ENCODE assay signal across 12 cellular contexts in the genomic region with DNA sequence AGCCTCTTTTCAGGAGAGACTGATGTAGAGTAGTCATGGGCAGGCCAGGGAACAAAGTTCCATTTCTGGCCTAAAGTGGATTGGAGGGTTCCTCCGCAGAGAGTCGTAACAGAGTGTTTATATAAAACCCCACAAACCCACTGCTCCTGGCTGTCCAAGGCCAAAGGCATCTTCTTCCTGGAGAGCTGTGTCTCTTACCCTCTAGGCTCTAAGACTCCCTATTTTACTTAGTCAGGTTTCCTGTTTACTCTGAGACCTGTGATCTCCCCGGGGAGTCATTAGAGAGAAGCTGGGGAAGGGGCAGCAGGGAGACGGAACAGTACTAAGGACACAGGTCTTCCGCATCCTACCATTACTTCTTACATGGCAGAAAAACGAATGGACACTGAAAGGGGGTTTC.
DNase-seq lines count a peak whose midpoint lies in the region; TF ChIP-seq lines count a peak whose summit lies in the region.
"Had no signal": no experiment of that assay in that cellular context is flagged by ENCODE, and none has a peak within 500 bp of the region (broad histone marks: within the 10 kb centered on the region; RNA-seq: fewer than 3 reads in every experiment).

No MANE protein-coding gene starts in this region.

- H3K27ac ChIP-seq in right atrium auricular region: peak overlapping the region; percentile 73 to 77
- H3K27ac ChIP-seq in muscle layer of duodenum (ENCODE audit: low read length): peak overlapping the region; percentile 25
- H3K27ac ChIP-seq in vagina: peak overlapping the region; percentile 73
- H3K27ac ChIP-seq: C4-2B had no signal

- DNase-seq in right atrium auricular region (ENCODE audit: low spot score): no peak
- no peak for DNase-seq in cardiac septum (ENCODE audit: low spot score)
- DNase-seq in choroid plexus epithelial cell (ENCODE audit: low read depth): peak; percentile 50
- DNase-seq in vagina (ENCODE audit: extremely low spot score in 2 of 2): no peak
- no peak for DNase-seq in retina
- DNase-seq in T1000 (lab: John Stamatoyannopoulos, UW): no peak
- DNase-seq in activated effector memory CD4-positive, alpha-beta T cell treated with anti-CD3 and anti-CD28 coated beads, Interleukin-2, amount 50 U/mL, for 16 hours: no peak
- DNase-seq: activated T-cell treated with anti-CD3 and anti-CD28 coated beads, Interleukin-2, amount 50 U/mL, for 48 hours; NCI-H1105; occipital lobe had no signal

- no peak for TF ChIP-seq POLR2A in vagina (IDR thresholded peaks at IDR 0.05)

- H3K4me3 ChIP-seq in right atrium auricular region: no peak overlapping the region
- H3K4me3 ChIP-seq in choroid plexus epithelial cell (ENCODE audit: low read depth, low read length): no peak overlapping the region
- no peak overlapping the region for H3K4me3 ChIP-seq in muscle layer of duodenum (ENCODE audit: low read depth in 1 of 2, low read length in 2 of 2)
- H3K4me3 ChIP-seq in vagina: no peak overlapping the region

- H3K36me3 ChIP-seq in right atrium auricular region (peaks cover 6% of the 10 kb centered on the region), muscle layer of duodenum (ENCODE audit: control insufficient read depth in 1 of 2, insufficient read depth in 2 of 2, low read length in 2 of 2) (peaks cover 5 to 11% of the 10 kb centered on the region in 2 donors), vagina (no peaks in the 10 kb centered on the region)

- H3K4me1 ChIP-seq in right atrium auricular region (peaks cover 0 to 31% of the 10 kb centered on the region in 2 donors), muscle layer of duodenum (ENCODE audit: control insufficient read depth in 1 of 2, insufficient read depth in 2 of 2, low read length in 2 of 2) (peaks cover 15 to 19% of the 10 kb centered on the region in 2 donors), vagina (peaks cover 31% of the 10 kb centered on the region)

- intact Hi-C loops in cardiac septum (cut with DNase I): loop anchor here (5.0 kb wide), 1 partner anchor 48 kb away; no protein-coding TSS in a partner anchor
- intact Hi-C loops in vagina (cut with DNase I): no loop called here

- H3K27me3 ChIP-seq in right atrium auricular region (no peaks in the 10 kb centered on the region), muscle layer of duodenum (ENCODE audit: low read depth, low read length) (no peaks in the 10 kb centered on the region), vagina (no peaks in the 10 kb centered on the region)

- TF ChIP-seq CTCF in right atrium auricular region (IDR thresholded peaks at IDR 0.05) (no peak), choroid plexus epithelial cell (conservative IDR thresholded peaks at IDR 0.05; ENCODE audit: low read depth, low read length) (no peak), vagina (IDR thresholded peaks at IDR 0.05) (no peak)

- no peaks in the 10 kb centered on the region for H3K9me3 ChIP-seq in right atrium auricular region
- H3K9me3 ChIP-seq in muscle layer of duodenum (ENCODE audit: control insufficient read depth in 1 of 2, low read length in 2 of 2): no peaks in the 10 kb centered on the region
- H3K9me3 ChIP-seq in vagina: no peaks in the 10 kb centered on the region

Comparison
In these comparisons a context has a peak if more than half of its experiments do, and no peak if none do; other contexts are left out.
1. H3K27ac ChIP-seq: peak in every context shown above with its lines; median percentile 75 in right atrium auricular region; 73 in vagina; 25 in muscle layer of duodenum.